Comparison of ENCODE assay signal across 10 cellular contexts in the genomic region with DNA sequence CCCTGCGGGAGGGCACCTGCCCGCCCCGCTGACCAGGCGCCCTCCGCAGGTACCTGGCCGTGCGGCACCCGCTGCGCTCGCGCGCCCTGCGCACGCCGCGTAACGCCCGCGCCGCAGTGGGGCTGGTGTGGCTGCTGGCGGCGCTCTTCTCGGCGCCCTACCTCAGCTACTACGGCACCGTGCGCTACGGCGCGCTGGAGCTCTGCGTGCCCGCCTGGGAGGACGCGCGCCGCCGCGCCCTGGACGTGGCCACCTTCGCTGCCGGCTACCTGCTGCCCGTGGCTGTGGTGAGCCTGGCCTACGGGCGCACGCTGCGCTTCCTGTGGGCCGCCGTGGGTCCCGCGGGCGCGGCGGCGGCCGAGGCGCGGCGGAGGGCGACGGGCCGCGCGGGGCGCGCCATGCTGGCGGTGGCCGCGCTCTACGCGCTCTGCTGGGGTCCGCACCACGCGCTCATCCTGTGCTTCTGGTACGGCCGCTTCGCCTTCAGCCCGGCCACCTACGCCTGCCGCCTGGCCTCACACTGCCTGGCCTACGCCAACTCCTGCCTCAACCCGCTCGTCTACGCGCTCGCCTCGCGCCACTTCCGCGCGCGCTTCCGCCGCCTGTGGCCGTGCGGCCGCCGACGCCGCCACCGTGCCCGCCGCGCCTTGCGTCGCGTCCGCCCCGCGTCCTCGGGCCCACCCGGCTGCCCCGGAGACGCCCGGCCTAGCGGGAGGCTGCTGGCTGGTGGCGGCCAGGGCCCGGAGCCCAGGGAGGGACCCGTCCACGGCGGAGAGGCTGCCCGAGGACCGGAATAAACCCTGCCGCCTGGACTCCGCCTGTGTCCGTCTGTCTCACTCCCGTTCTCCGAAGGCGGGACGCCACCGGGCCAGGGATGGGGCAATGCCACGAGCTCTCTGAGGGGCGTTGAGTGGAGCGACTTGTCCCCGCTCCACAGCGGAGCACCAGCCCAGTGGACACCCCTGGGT. TPM values are rescaled to one million over a fixed set of nuclear protein-coding genes. Genes with fewer than 3 reads are reported as not detected.
DNase-seq lines count a peak whose midpoint lies in the region; ATAC-seq and TF ChIP-seq lines count a peak whose summit lies in the region.
"Had no signal": no experiment of that assay in that cellular context is flagged by ENCODE, and none has a peak within 500 bp of the region (broad histone marks: within the 10 kb centered on the region; RNA-seq: fewer than 3 reads in every experiment).

No MANE protein-coding gene starts in this region.

- POLR2A ChIA-PET in CD4-positive, alpha-beta T cell (lab: Charles Lee) = interaction anchor here (1.0 kb wide), 1 partner anchor 19 kb away, joined by 3 read pairs; the partner anchor contains the start of gene ANKRD54

- no peak overlapping the region for H3K4me3 Mint-ChIP-seq in CD4-positive, alpha-beta T cell
- H3K4me3 Mint-ChIP-seq in endodermal cell (peak overlapping the region; percentile 46), natural killer cell (peak overlapping the region; percentile 85)

- H3K4me3 ChIP-seq in endodermal cell (ENCODE audit: low read length) = peak overlapping the region; percentile 61

- H3K36me3 Mint-ChIP-seq in CD4-positive, alpha-beta T cell (ENCODE audit: low read depth) = peaks cover 16% of the 10 kb centered on the region
- peaks cover 9% of the 10 kb centered on the region for H3K36me3 Mint-ChIP-seq in endodermal cell (ENCODE audit: low read depth)
- H3K36me3 Mint-ChIP-seq in natural killer cell = no peaks in the 10 kb centered on the region

- H3K9ac ChIP-seq in endodermal cell (ENCODE audit: extremely low read depth, low read length, poor library complexity, severe bottlenecking) = no peak overlapping the region
- H3K9ac ChIP-seq: parathyroid adenoma had no signal

- H3K27ac Mint-ChIP-seq in CD4-positive, alpha-beta T cell = no peak overlapping the region
- H3K27ac Mint-ChIP-seq in endodermal cell (no peak overlapping the region), natural killer cell (no peak overlapping the region)

- no peaks in the 10 kb centered on the region for H3K4me1 ChIP-seq in endodermal cell (ENCODE audit: control insufficient read depth, insufficient read depth, low read length)
- H3K4me1 ChIP-seq: parathyroid adenoma had no signal

- 16 to 25% methylated on average over 57 to 135 of the region's 135 CpGs for WGBS in endodermal cell (ENCODE audit: insufficient coverage in 1 of 2, insufficient read length in 1 of 2), 2 experiments

- CTCF ChIA-PET in CD4-positive, alpha-beta T cell (lab: Charles Lee) = no interaction called here

- intact Hi-C loops in CD4-positive, alpha-beta T cell (cut with DNase I, micrococcal nuclease) = no loop called here
- intact Hi-C loops in natural killer cell (cut with micrococcal nuclease) = no loop called here

- DNase-seq in CD4-positive, alpha-beta T cell = no peak
- DNase-seq in NOMO-1 treated with dmso at 0.1 percent for 144 hours (lab: John Stamatoyannopoulos, UW; ENCODE audit: unreplicated experiment) = peak; percentile 38
- DNase-seq in endodermal cell = peak; percentile 82
- DNase-seq in natural killer cell = no peak
- no peak for DNase-seq in SIG-M5 (lab: John Stamatoyannopoulos, UW)
- no peak for DNase-seq in kidney glomerular epithelial cell (lab: John Stamatoyannopoulos, UW)
- DNase-seq in central memory CD4-positive, alpha-beta T cell = no peak
- DNase-seq in NCI-H345 treated with DMSO at 0.1 percent for 48 hours (lab: John Stamatoyannopoulos, UW; ENCODE audit: unreplicated experiment) = no peak
- DNase-seq: NCI-H1048 had no signal

- H3K27me3 Mint-ChIP-seq in CD4-positive, alpha-beta T cell = peaks cover 30% of the 10 kb centered on the region
- peaks cover 44% of the 10 kb centered on the region for H3K27me3 Mint-ChIP-seq in endodermal cell (ENCODE audit: insufficient read depth)
- H3K27me3 Mint-ChIP-seq in natural killer cell (ENCODE audit: low read depth in 2 of 2) = peaks cover 0 to 11% of the 10 kb centered on the region in 2 donors

- no peaks in the 10 kb centered on the region for H3K9me3 ChIP-seq in CD4-positive, alpha-beta T cell (ENCODE audit: control insufficient read depth, low read length)
- no peaks in the 10 kb centered on the region for H3K9me3 ChIP-seq in endodermal cell (ENCODE audit: control insufficient read depth, low read length)

- no peaks in the 10 kb centered on the region for H3K9me3 Mint-ChIP-seq in CD4-positive, alpha-beta T cell
- H3K9me3 Mint-ChIP-seq in endodermal cell (no peaks in the 10 kb centered on the region), natural killer cell (no peaks in the 10 kb centered on the region)

- no peak for TF ChIP-seq CTCF in CD4-positive, alpha-beta T cell (IDR thresholded peaks at IDR 0.05)
- TF ChIP-seq CTCF in endodermal cell (conservative IDR thresholded peaks at IDR 0.05) (peak; percentile 54), natural killer cell (IDR thresholded peaks at IDR 0.05) (no peak)

- H3K27me3 ChIP-seq in CD4-positive, alpha-beta T cell (ENCODE audit: control insufficient read depth, insufficient read depth, low read length) = peaks cover 5% of the 10 kb centered on the region
- H3K27me3 ChIP-seq in endodermal cell (ENCODE audit: control insufficient read depth, insufficient read depth, low read length, poor library complexity, severe bottlenecking) = peaks cover 37% of the 10 kb centered on the region

- no peak overlapping the region for H3K27ac ChIP-seq in CD4-positive, alpha-beta T cell (ENCODE audit: low read depth, low read length)
- H3K27ac ChIP-seq in endodermal cell (ENCODE audit: low read depth, low read length) = no peak overlapping the region
- H3K27ac ChIP-seq: parathyroid adenoma had no signal

- peak; percentile 46 for ATAC-seq in CD4-positive, alpha-beta T cell (ENCODE audit: poor library complexity)
- ATAC-seq in natural killer cell = peak in 2 of 3 donors; percentile 55 to 66

- H3K4me1 Mint-ChIP-seq in CD4-positive, alpha-beta T cell (ENCODE audit: low read depth) = no peaks in the 10 kb centered on the region
- H3K4me1 Mint-ChIP-seq in endodermal cell = peaks cover 5% of the 10 kb centered on the region
- peaks cover 0 to 6% of the 10 kb centered on the region in 2 donors for H3K4me1 Mint-ChIP-seq in natural killer cell

- no peaks in the 10 kb centered on the region for H3K36me3 ChIP-seq in endodermal cell (ENCODE audit: control insufficient read depth, insufficient read depth, low read length)

RNA-seq across cellular contexts. Expression of gene GALR3, which starts 1.8 kb away (rescaled TPM):
- total RNA-seq in CD4-positive, alpha-beta T cell = not detected
- total RNA-seq in endodermal cell = under 1 TPM; 0.40 to 0.77 TPM
- not detected for polyA plus RNA-seq in endodermal cell (2013, experiment 1 of 2)
- 0.33 TPM for polyA plus RNA-seq in endodermal cell (2013, experiment 2 of 2)
- under 1 TPM in 2 of 3 donors, not detected in 1; 0.24 to 0.32 TPM for total RNA-seq in natural killer cell

RNA-seq across cellular contexts. Expression of gene GCAT, which starts 17.2 kb away (rescaled TPM):
- 1 to 10 TPM; 1.4 to 1.8 TPM for total RNA-seq in CD4-positive, alpha-beta T cell
- total RNA-seq in endodermal cell (10 to 100 TPM; 22.2 to 26.2 TPM), natural killer cell (1 to 10 TPM in 1 of 3 donors, under 1 TPM in 2; 0.25 to 1.2 (median 0.28) TPM)
- polyA plus RNA-seq in endodermal cell (2013, experiment 1 of 2) = 22.0 TPM
- 17.9 TPM for polyA plus RNA-seq in endodermal cell (2013, experiment 2 of 2)

RNA-seq across cellular contexts. Expression of gene ANKRD54, which starts 19.2 kb away (rescaled TPM):
- 10 to 100 TPM; 18.3 to 20.6 TPM for total RNA-seq in CD4-positive, alpha-beta T cell
- total RNA-seq in endodermal cell (10 to 100 TPM; 14.1 to 14.3 TPM), natural killer cell (10 to 100 TPM; 23.0 to 28.7 (median 26.4) TPM)
- polyA plus RNA-seq in endodermal cell (2013, experiment 1 of 2) = 22.1 TPM
- polyA plus RNA-seq in endodermal cell (2013, experiment 2 of 2) = 23.6 TPM

RNA-seq across cellular contexts. Expression of gene EIF3L, which starts 24.3 kb away (rescaled TPM):
- total RNA-seq in CD4-positive, alpha-beta T cell = 100 to 1,000 TPM; 525 to 541 TPM
- 100 to 1,000 TPM; 469 to 541 TPM for total RNA-seq in endodermal cell
- polyA plus RNA-seq in endodermal cell (2013, experiment 1 of 2) = 523 TPM
- polyA plus RNA-seq in endodermal cell (2013, experiment 2 of 2) = 462 TPM
- total RNA-seq in natural killer cell = 100 to 1,000 TPM; 276 to 295 (median 291) TPM

Comparison
In these comparisons a context has a peak if more than half of its experiments do, and no peak if none do; other contexts are left out.
1. DNase-seq: peak in NOMO-1 treated with dmso at 0.1 percent for 144 hours (single experiment) and endodermal cell (single experiment); none in CD4-positive, alpha-beta T cell (0 of 10), natural killer cell (single experiment), SIG-M5 (single experiment), kidney glomerular epithelial cell (single experiment), central memory CD4-positive, alpha-beta T cell (single experiment) and NCI-H345 treated with DMSO at 0.1 percent for 48 hours (single experiment).
2. RNA of gene GCAT, which starts 17.2 kb away (total RNA-seq): 22.2 to 26.2 TPM in endodermal cell; 1.4 to 1.8 TPM in CD4-positive, alpha-beta T cell and 0.25 to 1.2 TPM in natural killer cell; every median in the first group is over 4 times any median in the second.